ENCODE assay signal across 22 cellular contexts in genomic region chr15:80437492-80437891, GRCh38. TPM values are rescaled to one million over a fixed set of nuclear protein-coding genes. Genes with fewer than 3 reads are reported as not detected.
DNase-seq lines count a peak whose midpoint lies in the region; ATAC-seq and TF ChIP-seq lines count a peak whose summit lies in the region.
"Had no signal": no experiment of that assay in that cellular context is flagged by ENCODE, and none has a peak within 500 bp of the region (broad histone marks: within the 10 kb centered on the region; RNA-seq: fewer than 3 reads in every experiment).

No MANE protein-coding gene starts in this region.

- DNase-seq in right atrium auricular region (ENCODE audit: low spot score) (peak; percentile 30), heart right ventricle (no peak), SKM-1 treated with dmso at 0.1 percent for 144 hours (lab: John Stamatoyannopoulos, UW; ENCODE audit: unreplicated experiment) (peak; percentile 38), head of caudate nucleus (peak in 36 of 42 donors; percentile 37 to 88 (median 63)), NCI-H1105 (lab: John Stamatoyannopoulos, UW) (no peak), psoas muscle (no peak)
- DNase-seq in activated effector memory CD4-positive, alpha-beta T cell treated with Interleukin-2 at 50 U/mL for 16 hours = no peak
- DNase-seq in T-helper 2 cell treated with Interferon-gamma antibody and Interleukin-4, amounts not matched to agents 5 μg/mL and 100 μg/mL, for 36 hours (ENCODE audit: low spot score) = no peak
- DNase-seq: activated naive CD4-positive, alpha-beta T cell treated with anti-CD3 and anti-CD28 coated beads, Interleukin-2, amount 10 ng/mL, durations not matched to agents 7 days and 5 days; activated T-cell treated with anti-CD3 and anti-CD28 coated beads, Interleukin-2, amount 50 U/mL, for 1 hour; CD4-positive, alpha-beta memory T cell; cortex of kidney; foreskin melanocyte; HFFc6; KBM-7; NCI-H1105 treated with DMSO at 0.1 percent for 48 hours; NCI-H524 treated with DMSO at 0.1 percent for 48 hours; right cardiac atrium; stimulated activated naive CD8-positive, alpha-beta T cell treated with anti-CD3 and anti-CD28 coated beads, Interleukin-15, Interleukin-2, amounts not matched to agents 100 U/mL and 50 U/mL, for 24 hours; upper lobe of left lung had no signal

- H3K36me3 ChIP-seq in right atrium auricular region (no peaks in the 10 kb centered on the region), heart right ventricle (no peaks in the 10 kb centered on the region), psoas muscle (ENCODE audit: insufficient read depth in 1 of 2, low read depth in 1 of 2) (no peaks in the 10 kb centered on the region)
- H3K36me3 ChIP-seq: ascending aorta, upper lobe of left lung had no signal

- no peaks in the 10 kb centered on the region for H3K27me3 Mint-ChIP-seq in T-helper 2 cell treated with Interferon-gamma antibody and Interleukin-4, amounts not matched to agents 5 μg/mL and 100 μg/mL, for 36 hours (ENCODE audit: low read depth)

- no peak overlapping the region for H3K27ac Mint-ChIP-seq in T-helper 2 cell treated with Interferon-gamma antibody and Interleukin-4, amounts not matched to agents 5 μg/mL and 100 μg/mL, for 36 hours
- H3K27ac Mint-ChIP-seq: activated naive CD4-positive, alpha-beta T cell treated with anti-CD3 and anti-CD28 coated beads, Interleukin-2, amount 10 ng/mL, durations not matched to agents 7 days and 5 days; CD4-positive, alpha-beta memory T cell had no signal

- no peaks in the 10 kb centered on the region for H3K36me3 Mint-ChIP-seq in T-helper 2 cell treated with Interferon-gamma antibody and Interleukin-4, amounts not matched to agents 5 μg/mL and 100 μg/mL, for 36 hours (ENCODE audit: low read depth)
- H3K36me3 Mint-ChIP-seq: activated naive CD4-positive, alpha-beta T cell treated with anti-CD3 and anti-CD28 coated beads, Interleukin-2, amount 10 ng/mL, durations not matched to agents 7 days and 5 days; CD4-positive, alpha-beta memory T cell had no signal

- H3K4me3 Mint-ChIP-seq in T-helper 2 cell treated with Interferon-gamma antibody and Interleukin-4, amounts not matched to agents 5 μg/mL and 100 μg/mL, for 36 hours = no peak overlapping the region
- H3K4me3 Mint-ChIP-seq: activated naive CD4-positive, alpha-beta T cell treated with anti-CD3 and anti-CD28 coated beads, Interleukin-2, amount 10 ng/mL, durations not matched to agents 7 days and 5 days; CD4-positive, alpha-beta memory T cell had no signal

- ATAC-seq in heart right ventricle (no peak), psoas muscle (no peak)
- ATAC-seq: right cardiac atrium; stimulated activated naive CD8-positive, alpha-beta T cell treated with anti-CD3 and anti-CD28 coated beads, Interleukin-15, Interleukin-2, amounts not matched to agents 100 U/mL and 50 U/mL, for 24 hours had no signal

- TF ChIP-seq CTCF in right atrium auricular region (IDR thresholded peaks at IDR 0.05) (no peak), heart right ventricle (IDR thresholded peaks at IDR 0.05) (no peak), psoas muscle (IDR thresholded peaks at IDR 0.05) (no peak)

- H3K9me3 ChIP-seq in right atrium auricular region (no peaks in the 10 kb centered on the region), heart right ventricle (no peaks in the 10 kb centered on the region), psoas muscle (no peaks in the 10 kb centered on the region)
- H3K9me3 ChIP-seq: ascending aorta, upper lobe of left lung had no signal

- H3K9me3 Mint-ChIP-seq in T-helper 2 cell treated with Interferon-gamma antibody and Interleukin-4, amounts not matched to agents 5 μg/mL and 100 μg/mL, for 36 hours = no peaks in the 10 kb centered on the region
- H3K9me3 Mint-ChIP-seq: activated naive CD4-positive, alpha-beta T cell treated with anti-CD3 and anti-CD28 coated beads, Interleukin-2, amount 10 ng/mL, durations not matched to agents 7 days and 5 days; HFFc6 had no signal

- no peaks in the 10 kb centered on the region for H3K4me1 ChIP-seq in right atrium auricular region
- H3K4me1 ChIP-seq in heart right ventricle = no peaks in the 10 kb centered on the region
- no peaks in the 10 kb centered on the region for H3K4me1 ChIP-seq in psoas muscle
- H3K4me1 ChIP-seq: ascending aorta had no signal

- no peak overlapping the region for H3K4me3 ChIP-seq in right atrium auricular region
- H3K4me3 ChIP-seq in heart right ventricle = no peak overlapping the region
- no peak overlapping the region for H3K4me3 ChIP-seq in psoas muscle
- H3K4me3 ChIP-seq: ascending aorta, upper lobe of left lung had no signal

- intact Hi-C loops in heart right ventricle (cut with DNase I) (no loop called here), head of caudate nucleus (cut with DNase I) (no loop called here), psoas muscle (cut with DNase I) (no loop called here)

- no peaks in the 10 kb centered on the region for H3K27me3 ChIP-seq in right atrium auricular region
- H3K27me3 ChIP-seq in heart right ventricle = peaks cover 0 to 20% (median 4%) of the 10 kb centered on the region in 7 donors
- no peaks in the 10 kb centered on the region for H3K27me3 ChIP-seq in psoas muscle (ENCODE audit: insufficient read depth in 3 of 3, low read length in 2 of 3)
- H3K27me3 ChIP-seq: ascending aorta, upper lobe of left lung had no signal

- H3K4me1 Mint-ChIP-seq in T-helper 2 cell treated with Interferon-gamma antibody and Interleukin-4, amounts not matched to agents 5 μg/mL and 100 μg/mL, for 36 hours (ENCODE audit: low read depth) = no peaks in the 10 kb centered on the region
- H3K4me1 Mint-ChIP-seq: activated naive CD4-positive, alpha-beta T cell treated with anti-CD3 and anti-CD28 coated beads, Interleukin-2, amount 10 ng/mL, durations not matched to agents 7 days and 5 days; CD4-positive, alpha-beta memory T cell had no signal

- WGBS in heart right ventricle, 2 donors = 63 to 66% methylated on average over 4 of the region's 4 CpGs
- WGBS in psoas muscle, 3 donors = 59 to 77% (median 75%) methylated on average over 4 of the region's 4 CpGs

- H3K27ac ChIP-seq in right atrium auricular region (no peak overlapping the region), heart right ventricle (no peak overlapping the region), psoas muscle (no peak overlapping the region)
- H3K27ac ChIP-seq: ascending aorta, upper lobe of left lung had no signal

RNA-seq across cellular contexts. Expression of gene ARNT2, which starts 33.3 kb away (rescaled TPM):
- total RNA-seq in right atrium auricular region = 1 to 10 TPM; 4.8 to 8.4 TPM
- total RNA-seq in heart right ventricle = 1 to 10 TPM; 1.7 to 6.7 (median 4.5) TPM
- under 1 TPM; 0.71 to 0.80 TPM for polyA plus RNA-seq in heart right ventricle
- total RNA-seq in psoas muscle = 10 to 100 TPM in 2 of 4 donors, 1 to 10 TPM in 2; 2.7 to 12.2 (median 8.0) TPM
- 1 to 10 TPM in 2 of 3 donors, under 1 TPM in 1; 0.09 to 4.4 (median 3.8) TPM for polyA plus RNA-seq in psoas muscle
- total RNA-seq: CD4-positive, alpha-beta memory T cell; mononuclear cell had no signal
- polyA plus RNA-seq: CD4-positive, alpha-beta memory T cell had no signal

Comparison
In these comparisons a context has a peak if more than half of its experiments do, and no peak if none do; other contexts are left out.
1. DNase-seq: peak in right atrium auricular region (single experiment), SKM-1 treated with dmso at 0.1 percent for 144 hours (single experiment) and head of caudate nucleus (36 of 42); none in heart right ventricle (0 of 2), activated effector memory CD4-positive, alpha-beta T cell treated with Interleukin-2 at 50 U/mL for 16 hours (single experiment), T-helper 2 cell treated with Interferon-gamma antibody and Interleukin-4, amounts not matched to agents 5 μg/mL and 100 μg/mL, for 36 hours (single experiment), NCI-H1105 (single experiment) and psoas muscle (0 of 2).